ENCODE assay signal across 8 cellular contexts in the genomic region with DNA sequence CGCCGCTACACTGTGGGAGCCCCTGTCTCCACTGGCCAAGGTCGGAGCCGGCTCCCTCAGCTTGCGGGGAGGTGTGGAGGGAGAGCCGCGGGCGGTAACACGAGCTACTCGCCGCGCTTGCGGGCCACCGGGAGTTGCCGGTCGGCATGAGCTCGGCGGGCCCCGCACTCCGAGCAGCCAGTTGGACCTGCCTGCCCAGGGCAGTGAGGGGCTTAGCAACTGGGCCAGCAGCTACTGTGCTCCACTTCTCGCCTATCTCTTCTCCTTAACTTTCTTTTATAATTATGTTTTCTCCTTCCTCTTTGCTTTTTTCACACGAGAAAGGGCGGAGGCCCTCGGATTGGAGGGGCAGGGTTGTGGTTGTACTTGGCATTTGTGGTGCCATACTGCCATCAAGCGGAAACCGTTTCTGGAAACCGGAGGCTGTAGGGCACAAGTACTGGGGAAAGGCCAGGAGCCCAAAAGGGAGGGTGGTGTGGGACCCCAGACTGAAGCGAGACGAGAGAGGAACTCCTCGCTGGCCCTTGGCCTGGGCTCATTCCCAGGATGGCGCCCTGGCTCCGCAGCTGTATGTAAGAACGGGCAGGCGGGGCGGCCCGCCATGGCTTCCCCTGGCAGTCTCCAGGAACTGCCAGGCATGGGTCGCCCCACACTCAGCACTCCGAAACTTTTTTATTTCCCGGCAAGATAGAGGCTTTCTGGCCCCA. TPM values are rescaled to one million over a fixed set of nuclear protein-coding genes. Genes with fewer than 3 reads are reported as not detected.
A peak's percentile ranks its signal among the peaks of the same experiment; 100 is the strongest.
DNase-seq lines count a peak whose midpoint lies in the region; ATAC-seq and TF ChIP-seq lines count a peak whose summit lies in the region.
"Not testable (repeated sequence)": the region's sequence is repeated elsewhere in the genome, so short reads cannot be mapped to it uniquely, and the experiment has no call there.

No MANE protein-coding gene starts in this region.

- not testable (repeated sequence) for H3K36me3 Mint-ChIP-seq in osteocyte (ENCODE audit: unreplicated experiment)

- H3K9me3 ChIP-seq in upper lobe of right lung = not testable (repeated sequence)

- not testable (repeated sequence) for H3K9me3 Mint-ChIP-seq in osteocyte (ENCODE audit: unreplicated experiment)

- H3K4me1 Mint-ChIP-seq in osteocyte (ENCODE audit: unreplicated experiment) = not testable (repeated sequence)

- not testable (repeated sequence) for H3K4me1 ChIP-seq in upper lobe of right lung

- not testable (repeated sequence) for H3K27me3 Mint-ChIP-seq in osteocyte (ENCODE audit: unreplicated experiment)

- intact Hi-C loops in upper lobe of right lung (cut with DNase I) = not testable (repeated sequence)

- TF ChIP-seq CTCF in osteocyte (IDR thresholded peaks at IDR 0.05); upper lobe of right lung (IDR thresholded peaks at IDR 0.05): not testable (repeated sequence)

- peak overlapping the region; percentile 52 for H3K27ac ChIP-seq in layer of hippocampus (ENCODE audit: low read depth, low read length)
- H3K27ac ChIP-seq in upper lobe of right lung = not testable (repeated sequence)

- not testable (repeated sequence) for H3K27me3 ChIP-seq in layer of hippocampus (ENCODE audit: control insufficient read depth, insufficient read depth, low read length); upper lobe of right lung

- H3K4me3 Mint-ChIP-seq in osteocyte (ENCODE audit: unreplicated experiment) = not testable (repeated sequence)

- ATAC-seq in GM18511 (IDR thresholded peaks at IDR 0.05; ENCODE audit: unreplicated experiment) (peak; percentile 17), GM21717 (IDR thresholded peaks at IDR 0.05; ENCODE audit: unreplicated experiment) (peak; percentile 26), HG03378 (IDR thresholded peaks at IDR 0.05; ENCODE audit: unreplicated experiment) (peak; percentile 38), upper lobe of right lung (peak; percentile 3)

- peak; percentile 68 for DNase-seq in activated T-cell treated with anti-CD3 and anti-CD28 coated beads, Interleukin-2, amount 50 U/mL, for 1 hour
- DNase-seq in effector CD4-positive, alpha-beta T cell = peak; percentile 31
- peak; percentile 82 for DNase-seq in osteocyte (ENCODE audit: extremely low spot score, unreplicated experiment)
- DNase-seq in upper lobe of right lung = peak; percentile 17

- not testable (repeated sequence) for H3K36me3 ChIP-seq in upper lobe of right lung

- H3K4me3 ChIP-seq in upper lobe of right lung = not testable (repeated sequence)

- not testable (repeated sequence) for H3K27ac Mint-ChIP-seq in osteocyte (ENCODE audit: unreplicated experiment)

RNA-seq across cellular contexts. Expression of gene NBDY, which starts 38.5 kb away (rescaled TPM):
- total RNA-seq in osteocyte (61.1 and 62.5 TPM in 2 replicates), upper lobe of right lung (30.7 TPM)

Comparison
In these comparisons a context has a peak if more than half of its experiments do, and no peak if none do; other contexts are left out.
1. DNase-seq: peak in every context shown above with its lines; median percentile 82 in osteocyte; 68 in activated T-cell treated with anti-CD3 and anti-CD28 coated beads, Interleukin-2, amount 50 U/mL, for 1 hour; 31 in effector CD4-positive, alpha-beta T cell; 17 in upper lobe of right lung.